29 cellular contexts compared by ENCODE assay signal in genomic region chr1:213686003-213686582, GRCh38.
"Had no signal": no experiment of that assay in that cellular context is flagged by ENCODE, and none has a peak within 500 bp of the region (broad histone marks: within the 10 kb centered on the region; RNA-seq: fewer than 3 reads in every experiment).

No MANE protein-coding gene starts in this region.

- FAIRE-seq: colon, pancreas, small intestine, TTC549 had no signal

- H3K4me1 ChIP-seq: heart right ventricle, left ventricle myocardium inferior, pancreas, psoas muscle, sigmoid colon, thyroid gland, upper lobe of right lung had no signal

- H3K36me3 ChIP-seq: heart right ventricle, left ventricle myocardium inferior, pancreas, sigmoid colon, thyroid gland, upper lobe of right lung had no signal

- H3K9me3 ChIP-seq: heart right ventricle, left ventricle myocardium inferior, pancreas, psoas muscle, sigmoid colon, thyroid gland, upper lobe of right lung had no signal

- H3K27me3 ChIP-seq: dorsolateral prefrontal cortex, pancreas, sigmoid colon, thyroid gland had no signal

- H3K4me3 ChIP-seq: dorsolateral prefrontal cortex, heart right ventricle, left ventricle myocardium inferior, pancreas, psoas muscle, sigmoid colon, thyroid gland, upper lobe of right lung had no signal

- H3K27ac ChIP-seq: dorsolateral prefrontal cortex, heart right ventricle, left ventricle myocardium inferior, pancreas, psoas muscle, sigmoid colon, thyroid gland, upper lobe of right lung, VCaP had no signal

- DNase-seq: activated CD4-positive, alpha-beta T cell treated with anti-CD3 and anti-CD28 coated beads for 48 hours; activated CD4-positive, alpha-beta T cell treated with anti-CD3 and anti-CD28 coated beads, Interleukin-2, amount 50 U/mL, for 48 hours; activated CD8-positive, alpha-beta memory T cell treated with anti-CD3 and anti-CD28 coated beads for 24 hours; activated effector memory CD4-positive, alpha-beta T cell treated with Interleukin-2 at 50 U/mL for 16 hours; activated naive CD4-positive, alpha-beta T cell treated with Interleukin-2 at 50 U/mL for 16 hours; anterior cingulate cortex; dorsolateral prefrontal cortex; effector memory CD4-positive, alpha-beta T cell; foreskin fibroblast; heart right ventricle; kidney glomerular epithelial cell; left ventricle myocardium inferior; naive thymus-derived CD8-positive, alpha-beta T cell; nucleus accumbens; pancreas; psoas muscle; sigmoid colon; small intestine; stimulated activated CD4-positive, alpha-beta T cell treated with anti-CD3 and anti-CD28 coated beads, Interleukin-4, amount 100 ng/mL, for 24 hours; stimulated activated naive CD8-positive, alpha-beta T cell treated with anti-CD3 and anti-CD28 coated beads, Interleukin-15, amount 100 ng/mL, for 72 hours; substantia nigra; T-helper 9 cell; thyroid gland; upper lobe of right lung had no signal

- ATAC-seq: activated CD4-positive, CD25-positive, alpha-beta regulatory T cell treated with anti-CD3 and anti-CD28 coated beads, Interleukin-2, amount 50 U/mL, for 24 hours; heart right ventricle; naive thymus-derived CD8-positive, alpha-beta T cell; pancreas; psoas muscle; stimulated activated effector memory CD8-positive, alpha-beta T cell treated with anti-CD3 and anti-CD28 coated beads, Interleukin-12 subunit alpha, Interleukin-12 subunit beta, amount 100 ng/mL, for 72 hours; stimulated activated naive CD8-positive, alpha-beta T cell treated with anti-CD3 and anti-CD28 coated beads, Interleukin-15, amount 100 ng/mL, for 72 hours; upper lobe of right lung had no signal
